ENCODE assay signal across 1 cellular context in the genomic region with DNA sequence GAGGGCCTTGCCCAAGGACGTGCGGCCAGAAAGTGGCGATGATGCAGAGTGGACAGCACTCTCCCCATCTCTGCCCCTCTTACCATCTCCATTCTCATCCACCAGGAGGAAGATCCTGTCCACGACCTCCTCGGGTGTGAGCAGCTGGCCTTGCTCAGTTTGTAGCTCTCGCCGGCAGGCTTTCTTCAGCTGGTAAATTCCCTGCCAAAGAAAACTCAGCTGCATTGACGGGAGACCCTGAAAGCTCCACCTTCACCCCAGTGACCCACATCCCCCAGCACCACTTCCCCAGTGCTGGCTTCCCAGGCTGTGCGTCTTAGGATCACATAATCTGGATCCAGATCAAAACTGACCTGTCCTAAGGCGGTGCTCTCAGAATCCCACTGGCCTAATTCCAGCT.
TF ChIP-seq lines count a peak whose summit lies in the region.

No MANE protein-coding gene starts in this region.

TF ChIP-seq in GM23338, 12 proteins besides CTCF, POLR2A, EP300 and RAD21:
- no peak for TF ChIP-seq STAT1 (IDR thresholded peaks at IDR 0.05; ENCODE audit: unreplicated experiment)
- no peak for TF ChIP-seq EZH2 (IDR thresholded peaks at IDR 0.05; ENCODE audit: low read depth, unreplicated experiment)
- TF ChIP-seq NANOG (IDR thresholded peaks at IDR 0.05; ENCODE audit: borderline replicate concordance) = no peak
- no peak for TF ChIP-seq ZNF114 (CRISPR knock-in tag; IDR thresholded peaks at IDR 0.05)
- TF ChIP-seq ZNF331 (CRISPR knock-in tag; IDR thresholded peaks at IDR 0.05; ENCODE audit: low read depth) = no peak
